ENCODE assay signal across 13 cellular contexts in genomic region chr11:76673164-76674142, GRCh38. TPM values are rescaled to one million over a fixed set of nuclear protein-coding genes. Genes with fewer than 3 reads are reported as not detected.
A peak's percentile ranks its signal among the peaks of the same experiment; 100 is the strongest.
DNase-seq lines count a peak whose midpoint lies in the region; ATAC-seq, FAIRE-seq and TF ChIP-seq lines count a peak whose summit lies in the region.
"Had no signal": no experiment of that assay in that cellular context is flagged by ENCODE, and none has a peak within 500 bp of the region (broad histone marks: within the 10 kb centered on the region; RNA-seq: fewer than 3 reads in every experiment).

No MANE protein-coding gene starts in this region.

- no peaks in the 10 kb centered on the region for H3F3A ChIP-seq in PC-3 (ENCODE audit: low read length, unreplicated experiment)

- ATAC-seq in heart left ventricle (no peak), Right ventricle myocardium superior (ENCODE audit: poor library complexity) (no peak), upper lobe of left lung (ENCODE audit: low FRiP score in 2 of 2) (no peak), HG02970 (IDR thresholded peaks at IDR 0.05; ENCODE audit: low FRiP score, unreplicated experiment) (no peak), PC-3 (no peak)

- no peak overlapping the region for H3K4me3 ChIP-seq in heart left ventricle
- peak overlapping the region; percentile 67 for H3K4me3 ChIP-seq in Karpas-422 (ENCODE audit: low read length)
- H3K4me3 ChIP-seq in bronchial epithelial cell (ENCODE audit: low read depth, low read length), result no peak overlapping the region
- H3K4me3 ChIP-seq in upper lobe of left lung, result no peak overlapping the region
- H3K4me3 ChIP-seq in PC-3 (ENCODE audit: low read length), result no peak overlapping the region
- H3K4me3 ChIP-seq: colonic mucosa had no signal

- H3K27me3 ChIP-seq in heart left ventricle, result peaks cover 0 to 12% (median 0%) of the 10 kb centered on the region in 9 donors
- no peaks in the 10 kb centered on the region for H3K27me3 ChIP-seq in Karpas-422 (ENCODE audit: low read length)
- H3K27me3 ChIP-seq in bronchial epithelial cell (ENCODE audit: control insufficient read depth, insufficient read depth, low read length), result peaks cover 6% of the 10 kb centered on the region
- H3K27me3 ChIP-seq in upper lobe of left lung, result peaks cover 0 to 8% (median 4%) of the 10 kb centered on the region in 4 donors
- H3K27me3 ChIP-seq in PC-3 (ENCODE audit: low read length), result peaks cover 18% of the 10 kb centered on the region

- CTCF ChIA-PET in PC-3 (lab: Charles Lee), result no interaction called here

- 86 to 96% (median 88%) methylated on average over 5 of the region's 5 CpGs for WGBS in heart left ventricle, 4 donors
- 82 to 90% methylated on average over 5 of the region's 5 CpGs for WGBS in upper lobe of left lung, 2 donors

- peak overlapping the region; percentile 9; the same call in 1 of the 2 replicates for H2AFZ ChIP-seq in Karpas-422 (ENCODE audit: low read length)
- no peak overlapping the region for H2AFZ ChIP-seq in PC-3 (ENCODE audit: low read length)

- H3K9me2 ChIP-seq in Karpas-422 (replicated peaks; ENCODE audit: insufficient read depth, low read length) (no peaks in the 10 kb centered on the region), PC-3 (replicated peaks; ENCODE audit: low read length) (no peaks in the 10 kb centered on the region)

- POLR2A ChIA-PET in PC-3 (lab: Charles Lee; ENCODE audit: unreplicated experiment), result no interaction called here

- H4K20me1 ChIP-seq in Karpas-422 (ENCODE audit: insufficient read depth, low read depth, low read length) (no peaks in the 10 kb centered on the region; the same call in 1 of the 2 replicates), PC-3 (ENCODE audit: low read length) (no peaks in the 10 kb centered on the region)

- H3K9ac ChIP-seq in Karpas-422 (ENCODE audit: low read length) (peak overlapping the region; percentile 73), PC-3 (ENCODE audit: low read length) (no peak overlapping the region)

- TF ChIP-seq EP300 in upper lobe of left lung (IDR thresholded peaks at IDR 0.05), result no peak

- H3K36me3 ChIP-seq in heart left ventricle (no peaks in the 10 kb centered on the region), Karpas-422 (ENCODE audit: insufficient read depth, low read length) (no peaks in the 10 kb centered on the region), bronchial epithelial cell (ENCODE audit: control insufficient read depth, insufficient read depth, low read length) (no peaks in the 10 kb centered on the region), upper lobe of left lung (no peaks in the 10 kb centered on the region), PC-3 (ENCODE audit: low read depth, low read length) (no peaks in the 10 kb centered on the region)
- H3K36me3 ChIP-seq: colonic mucosa had no signal

- BruUV-seq in PC-3 (replicated peaks; lab: Mats Ljungman, UMichigan), result no TSS peak

- H3K9me3 ChIP-seq in heart left ventricle (no peaks in the 10 kb centered on the region), Karpas-422 (ENCODE audit: low read length) (no peaks in the 10 kb centered on the region), upper lobe of left lung (no peaks in the 10 kb centered on the region), PC-3 (ENCODE audit: low read length) (no peaks in the 10 kb centered on the region)
- H3K9me3 ChIP-seq: colonic mucosa had no signal

- intact Hi-C loops in heart left ventricle (cut with DNase I) (loop anchor here in 3 of 10 donors (2.0 to 5.0 kb wide), 3 partner anchors 41 to 71 kb away; no protein-coding TSS in a partner anchor), Right ventricle myocardium superior (cut with DNase I) (no loop called here), PC-3 (cut with micrococcal nuclease) (no loop called here)

- FAIRE-seq in bronchial epithelial cell (lab: Jason Lieb, UNC), result peak; percentile 36
- FAIRE-seq: keratinocyte had no signal

- TF ChIP-seq POLR2A in heart left ventricle (IDR thresholded peaks at IDR 0.05), result no peak
- TF ChIP-seq POLR2A in upper lobe of left lung (IDR thresholded peaks at IDR 0.05), result no peak

- no peak for TF ChIP-seq CTCF in heart left ventricle (IDR thresholded peaks at IDR 0.05)
- no peak for TF ChIP-seq CTCF in bronchial epithelial cell (IDR thresholded peaks at IDR 0.05; ENCODE audit: insufficient read depth, low read length, severe bottlenecking)
- TF ChIP-seq CTCF in upper lobe of left lung (IDR thresholded peaks at IDR 0.05), result no peak
- TF ChIP-seq CTCF in PC-3 (conservative IDR thresholded peaks at IDR 0.05; ENCODE audit: low read depth, low read length), result no peak

- H3K27ac ChIP-seq in heart left ventricle, result peak overlapping the region in 7 of 12 donors; percentile 23 to 95 (median 89)
- peak overlapping the region; percentile 86 for H3K27ac ChIP-seq in Karpas-422 (ENCODE audit: low read length)
- peak overlapping the region in 3 of 4 donors; percentile 82 to 91 (median 89) for H3K27ac ChIP-seq in upper lobe of left lung
- H3K27ac ChIP-seq in PC-3 (ENCODE audit: low read length), result no peak overlapping the region
- H3K27ac ChIP-seq: colonic mucosa had no signal

- H3K79me2 ChIP-seq in Karpas-422 (ENCODE audit: low read length), result no peaks in the 10 kb centered on the region
- no peaks in the 10 kb centered on the region for H3K79me2 ChIP-seq in PC-3 (ENCODE audit: low read length)

- DNase-seq in heart left ventricle (peak in 1 of 5 donors; percentile 9), Right ventricle myocardium superior (no peak), Karpas-422 (peak; percentile 53), bronchial epithelial cell (ENCODE audit: low read depth) (no peak), upper lobe of left lung (no peak), PC-3 (no peak)
- DNase-seq in stimulated activated CD4-positive, alpha-beta T cell treated with anti-CD3 and anti-CD28 coated beads, Interleukin-12 subunit alpha, Interleukin-12 subunit beta, amount 100 ng/mL, for 4 hours, result no peak
- DNase-seq: AML-193, colonic mucosa, HCEC 1CT, NCI-H2227 treated with DMSO at 0.1 percent for 48 hours had no signal

- peak overlapping the region; percentile 64 for H3K4me2 ChIP-seq in Karpas-422 (ENCODE audit: low read depth, low read length, poor library complexity, severe bottlenecking)
- H3K4me2 ChIP-seq in PC-3 (ENCODE audit: low read length), result no peak overlapping the region

- peaks cover 0 to 49% (median 32%) of the 10 kb centered on the region in 12 donors for H3K4me1 ChIP-seq in heart left ventricle
- peaks cover 81% of the 10 kb centered on the region for H3K4me1 ChIP-seq in Karpas-422 (ENCODE audit: low read length)
- H3K4me1 ChIP-seq in upper lobe of left lung, result peaks cover 24 to 34% (median 26%) of the 10 kb centered on the region in 4 donors
- no peaks in the 10 kb centered on the region for H3K4me1 ChIP-seq in PC-3 (ENCODE audit: insufficient read depth, low read length)
- H3K4me1 ChIP-seq: colonic mucosa had no signal

RNA-seq across cellular contexts. Expression of gene LRRC32, which starts 2.9 kb away (rescaled TPM):
- 10 to 100 TPM; 20.1 to 67.1 (median 26.9) TPM for total RNA-seq in heart left ventricle
- 10 to 100 TPM; 46.4 to 79.0 TPM for polyA plus RNA-seq in heart left ventricle
- total RNA-seq in Right ventricle myocardium superior, result 30.3 TPM
- total RNA-seq in Karpas-422 (2014; rRNA removed; shearing (Covaris generic); ENCODE audit: low replicate concordance), result 43.5 and 58.4 TPM in 2 replicates
- total RNA-seq in bronchial epithelial cell, result 0.26 TPM in 1 of 2 replicates, not detected in the other
- total RNA-seq in upper lobe of left lung, result 100 to 1,000 TPM in 1 of 6 donors, 10 to 100 TPM in 5; 41.3 to 118 (median 60.3) TPM
- not detected in 2 replicates for total RNA-seq in PC-3 (2014; rRNA removed)
- polyA plus RNA-seq: keratinocyte had no signal

Comparison
In these comparisons a context has a peak if more than half of its experiments do, and no peak if none do; other contexts are left out.
1. RNA of gene LRRC32, which starts 2.9 kb away (total RNA-seq): 41.3 to 118 TPM in upper lobe of left lung, 43.5 to 58.4 TPM in Karpas-422, 30.3 TPM in Right ventricle myocardium superior (single experiment) and 20.1 to 67.1 TPM in heart left ventricle; 0.26 TPM in bronchial epithelial cell and not detected in PC-3; every median in the first group is over 10 times any median in the second.